In the genomic region with DNA sequence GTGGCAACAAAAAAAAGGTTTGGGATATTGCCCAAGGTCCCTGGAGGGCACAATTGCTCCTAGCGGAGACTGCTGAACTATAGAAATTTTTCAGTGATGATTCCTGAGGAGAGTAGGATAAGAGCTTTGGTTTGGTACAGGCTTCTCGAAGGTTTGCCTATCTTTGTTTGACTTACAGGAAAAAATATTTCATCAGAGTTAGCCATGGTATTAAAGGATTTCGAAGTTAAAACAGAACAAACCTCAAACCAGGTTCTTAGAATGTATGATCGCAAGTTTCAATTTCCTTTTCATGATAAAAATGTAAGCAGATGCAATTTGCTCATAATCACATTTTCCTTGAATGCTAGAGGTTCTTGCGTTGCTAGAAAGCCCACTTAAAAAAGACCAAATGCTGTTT, we compare ENCODE assay signal across 32 cellular contexts. TPM values are rescaled to one million over a fixed set of nuclear protein-coding genes. Genes with fewer than 3 reads are reported as not detected.
"Had no signal": no experiment of that assay in that cellular context is flagged by ENCODE, and none has a peak within 500 bp of the region (broad histone marks: within the 10 kb centered on the region; RNA-seq: fewer than 3 reads in every experiment).

No MANE protein-coding gene starts in this region.

- H3K36me3 ChIP-seq: gastroesophageal sphincter, sigmoid colon, suprapubic skin, tibial artery, upper lobe of right lung had no signal

- H3K27ac ChIP-seq: gastroesophageal sphincter, parathyroid adenoma, psoas muscle, sigmoid colon, suprapubic skin, tibial artery, upper lobe of right lung had no signal

- H3K27ac Mint-ChIP-seq: activated B cell treated with CpG ODN at 0.5 μM for 24 hours; activated naive CD4-positive, alpha-beta T cell treated with anti-CD3 and anti-CD28 coated beads, Interleukin-2, amount 50 U/mL, for 72 hours; activated T-helper 17 cell treated with anti-CD3 and anti-CD28 coated beads, Interleukin-2, amount 50 U/mL, for 72 hours; effector memory CD8-positive, alpha-beta T cell; mesothelial cell of epicardium; naive B cell; stimulated activated memory B cell treated with anti-CD40 and anti-IgM and Interleukin-4, amounts not matched to agents 10 μg/mL and 1 μg/mL and 100 μg/mL, for 72 hours had no signal

- H2AFZ ChIP-seq: parathyroid adenoma had no signal

- H3K4me1 Mint-ChIP-seq: activated T-helper 17 cell treated with anti-CD3 and anti-CD28 coated beads, Interleukin-2, amount 50 U/mL, for 72 hours had no signal

- H3K27me3 ChIP-seq: upper lobe of right lung had no signal

- H3K4me3 ChIP-seq: gastroesophageal sphincter, psoas muscle, sigmoid colon, suprapubic skin, tibial artery had no signal

- H3K4me1 ChIP-seq: parathyroid adenoma, psoas muscle, upper lobe of right lung had no signal

- H3K9ac ChIP-seq: parathyroid adenoma had no signal

- H3K9me3 ChIP-seq: gastroesophageal sphincter, psoas muscle, sigmoid colon, suprapubic skin, tibial artery, upper lobe of right lung had no signal

- H3K36me3 Mint-ChIP-seq: activated naive CD4-positive, alpha-beta T cell treated with anti-CD3 and anti-CD28 coated beads, Interleukin-2, amount 50 U/mL, for 72 hours; mesothelial cell of epicardium; naive B cell; stimulated activated memory B cell treated with anti-CD40 and anti-IgM and Interleukin-4, amounts not matched to agents 10 μg/mL and 1 μg/mL and 100 μg/mL, for 72 hours had no signal

- H3K79me2 ChIP-seq: parathyroid adenoma had no signal

- H3K9me3 Mint-ChIP-seq: activated B cell treated with CpG ODN at 0.5 μM for 24 hours; activated naive CD4-positive, alpha-beta T cell treated with anti-CD3 and anti-CD28 coated beads, Interleukin-2, amount 50 U/mL, for 72 hours; activated T-cell treated with anti-CD3 and anti-CD28 coated beads, Interleukin-2, amount 50 U/mL, for 4 hours; activated T-helper 17 cell treated with anti-CD3 and anti-CD28 coated beads, Interleukin-2, amount 50 U/mL, for 72 hours; effector memory CD8-positive, alpha-beta T cell; stimulated activated memory B cell treated with anti-CD40 and anti-IgM and Interleukin-4, amounts not matched to agents 10 μg/mL and 1 μg/mL and 100 μg/mL, for 72 hours had no signal

- DNase-seq: activated B cell treated with CpG ODN at 0.5 μM for 24 hours; activated CD4-positive, alpha-beta T cell treated with anti-CD3 and anti-CD28 coated beads, Interleukin-2, amount 50 U/mL, for 1 hour; activated gamma-delta T cell treated with Interleukin-2 at 50 U/mL for 16 hours; activated T-cell treated with anti-CD3 and anti-CD28 coated beads, Interleukin-2, amount 50 U/mL, for 4 hours; amniotic stem cell; caudate nucleus; cortex of kidney; effector memory CD8-positive, alpha-beta T cell; erythroblast; hippocampal formation; kidney; left colon; mammary epithelial cell; naive B cell; nucleus accumbens; psoas muscle; sigmoid colon; small intestine; stimulated activated CD4-positive, alpha-beta T cell treated with anti-CD3 and anti-CD28 coated beads, Interleukin-1b, Interleukin-23, amount 100 ng/mL, for 48 hours; stimulated activated CD4-positive, alpha-beta T cell treated with anti-CD3 and anti-CD28 coated beads, Interleukin-4, amount 100 ng/mL, for 4 hours; stimulated activated CD8-positive, alpha-beta memory T cell treated with anti-CD3 and anti-CD28 coated beads, Interleukin-4, amount 100 ng/mL, for 48 hours; tibial artery; upper lobe of right lung had no signal

- ATAC-seq: activated T-cell treated with anti-CD3 and anti-CD28 coated beads, Interleukin-2, amount 50 U/mL, for 4 hours; activated T-helper 17 cell treated with anti-CD3 and anti-CD28 coated beads, Interleukin-2, amount 50 U/mL, for 72 hours; effector memory CD8-positive, alpha-beta T cell; gastroesophageal sphincter; left colon; psoas muscle; stimulated activated memory B cell treated with anti-CD40 and anti-IgM and Interleukin-4, amounts not matched to agents 10 μg/mL and 1 μg/mL and 100 μg/mL, for 72 hours; upper lobe of right lung had no signal

- FAIRE-seq: kidney, small intestine had no signal

- H3K4me3 Mint-ChIP-seq: activated B cell treated with CpG ODN at 0.5 μM for 24 hours; effector memory CD8-positive, alpha-beta T cell; stimulated activated memory B cell treated with anti-CD40 and anti-IgM and Interleukin-4, amounts not matched to agents 10 μg/mL and 1 μg/mL and 100 μg/mL, for 72 hours had no signal

RNA-seq across cellular contexts. Expression of a gene that starts 1.7 kb away (rescaled TPM):
- total RNA-seq: activated B cell treated with CpG ODN at 0.5 μM for 24 hours, chondrocyte, kidney, neural crest cell, sigmoid colon had no signal
